6 cellular contexts compared by ENCODE assay signal in the genomic region with DNA sequence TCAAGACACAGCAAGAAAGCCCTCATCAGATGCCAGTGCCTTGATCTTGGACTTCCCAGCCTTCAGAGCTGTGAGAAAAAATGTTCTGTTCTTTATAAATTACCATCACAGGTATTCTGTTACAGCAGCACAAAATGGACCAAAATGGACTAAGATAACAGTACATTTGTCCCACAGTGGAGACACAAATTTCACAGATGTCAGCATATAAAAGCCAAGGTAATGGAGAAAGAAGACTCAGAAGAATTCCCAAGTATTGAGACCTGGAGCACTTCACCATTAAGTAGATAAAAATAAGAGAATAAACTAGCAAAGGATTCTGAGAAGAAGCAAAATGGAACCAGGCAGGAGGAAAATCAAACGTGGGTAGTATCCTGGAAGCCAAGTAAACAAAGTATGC.
"Had no signal": no experiment of that assay in that cellular context is flagged by ENCODE, and none has a peak within 500 bp of the region (broad histone marks: within the 10 kb centered on the region; RNA-seq: fewer than 3 reads in every experiment).

No MANE protein-coding gene starts in this region.

- H3K9ac ChIP-seq: KMS-11 had no signal

- H3K4me3 ChIP-seq: K562 had no signal

- DNase-seq: IMR-90, KBM-7, KG1 had no signal

- H3K4me2 ChIP-seq: KMS-11 had no signal

- ATAC-seq: K562 had no signal

- H3K27ac ChIP-seq: HL-60, KMS-11 had no signal

- FAIRE-seq: K562 had no signal
